In the genomic region with DNA sequence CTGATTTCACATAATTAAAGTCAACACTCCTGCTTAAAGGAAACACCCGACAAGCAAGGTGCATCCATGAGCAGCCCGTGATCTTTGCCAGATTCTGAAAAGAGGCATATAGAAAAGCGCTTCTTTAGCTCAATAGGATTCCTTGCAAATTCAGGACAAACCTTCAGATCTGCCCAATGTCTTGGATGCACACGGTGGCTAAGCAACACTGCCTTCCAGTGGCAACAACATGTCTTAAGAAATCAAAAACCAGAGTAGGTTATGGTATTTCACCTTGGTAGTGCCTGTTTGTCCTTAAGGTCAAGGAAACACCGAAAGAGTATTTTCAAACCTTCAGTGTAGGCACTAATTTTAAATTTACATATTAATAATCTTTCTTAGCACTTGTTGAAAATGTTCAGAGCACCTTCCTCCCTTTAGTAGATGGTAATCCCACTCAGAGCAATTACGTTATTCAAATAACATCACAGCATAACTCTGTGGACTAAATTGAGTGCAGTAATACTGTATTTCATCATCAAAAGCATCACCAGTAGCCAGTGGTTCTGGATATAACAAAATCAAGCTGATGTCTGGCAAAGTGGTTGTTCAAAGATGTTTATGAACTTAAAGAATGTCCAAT, we compare ENCODE assay signal across 11 cellular contexts. TPM values are rescaled to one million over a fixed set of nuclear protein-coding genes. Genes with fewer than 3 reads are reported as not detected.
DNase-seq lines count a peak whose midpoint lies in the region; ATAC-seq, FAIRE-seq and TF ChIP-seq lines count a peak whose summit lies in the region.
"Had no signal": no experiment of that assay in that cellular context is flagged by ENCODE, and none has a peak within 500 bp of the region (broad histone marks: within the 10 kb centered on the region; RNA-seq: fewer than 3 reads in every experiment).

No MANE protein-coding gene starts in this region.

- H3K27ac ChIP-seq in C4-2B (no peak overlapping the region), right lobe of liver (no peak overlapping the region), testis (no peak overlapping the region)

- FAIRE-seq in HTR-8/SVneo (lab: Jason Lieb, UNC) = peak; percentile 79

- no peak overlapping the region for H3K4me3 Mint-ChIP-seq in activated T-cell treated with anti-CD3 and anti-CD28 coated beads, Interleukin-2, amount 50 U/mL, for 72 hours
- H3K4me3 Mint-ChIP-seq: memory B cell; stimulated activated naive CD8-positive, alpha-beta T cell treated with anti-CD3 and anti-CD28 coated beads, Interleukin-15, Interleukin-2, amounts not matched to agents 100 ng/mL and 50 ng/mL, for 24 hours had no signal

- no peaks in the 10 kb centered on the region for H3K9me3 ChIP-seq in right lobe of liver
- no peaks in the 10 kb centered on the region for H3K9me3 ChIP-seq in testis

- H3K36me3 ChIP-seq in right lobe of liver = no peaks in the 10 kb centered on the region
- no peaks in the 10 kb centered on the region for H3K36me3 ChIP-seq in testis (ENCODE audit: low read depth, missing control alignments)

- peaks cover 2% of the 10 kb centered on the region for H3K27me3 Mint-ChIP-seq in activated T-cell treated with anti-CD3 and anti-CD28 coated beads, Interleukin-2, amount 50 U/mL, for 72 hours (ENCODE audit: low read depth)

- no peak overlapping the region for H3K4me3 ChIP-seq in right lobe of liver
- H3K4me3 ChIP-seq in testis = no peak overlapping the region

- no peaks in the 10 kb centered on the region for H3K4me1 Mint-ChIP-seq in activated T-cell treated with anti-CD3 and anti-CD28 coated beads, Interleukin-2, amount 50 U/mL, for 72 hours (ENCODE audit: low read depth)
- H3K4me1 Mint-ChIP-seq: memory B cell had no signal

- TF ChIP-seq POLR2A in right lobe of liver (IDR thresholded peaks at IDR 0.05) (no peak), testis (IDR thresholded peaks at IDR 0.05) (no peak)

- H3K27me3 ChIP-seq in right lobe of liver (no peaks in the 10 kb centered on the region), testis (no peaks in the 10 kb centered on the region)

- H3K27ac Mint-ChIP-seq in activated T-cell treated with anti-CD3 and anti-CD28 coated beads, Interleukin-2, amount 50 U/mL, for 72 hours = no peak overlapping the region
- H3K27ac Mint-ChIP-seq: memory B cell; stimulated activated naive CD8-positive, alpha-beta T cell treated with anti-CD3 and anti-CD28 coated beads, Interleukin-15, Interleukin-2, amounts not matched to agents 100 ng/mL and 50 ng/mL, for 24 hours had no signal

- peak; percentile 78 for TF ChIP-seq CTCF in C4-2B (conservative IDR thresholded peaks at IDR 0.05)
- peak in 3 of 4 donors; percentile 5 to 15 (median 8) for TF ChIP-seq CTCF in right lobe of liver (IDR thresholded peaks at IDR 0.05)
- TF ChIP-seq CTCF in testis (IDR thresholded peaks at IDR 0.05) = peak in 1 of 3 experiments; percentile 34

- 51% methylated on average over 5 of the region's 6 CpGs for WGBS in right lobe of liver (ENCODE audit: insufficient coverage, low coverage, low lambda C conversion rate, missing lambda C conversion rate)
- 49 to 61% methylated on average over 6 of the region's 6 CpGs for WGBS in testis, 2 donors

- H3K4me1 ChIP-seq in right lobe of liver = no peaks in the 10 kb centered on the region
- H3K4me1 ChIP-seq in testis = no peaks in the 10 kb centered on the region

- intact Hi-C loops in right lobe of liver (cut with DNase I) (no loop called here), testis (cut with DNase I; ENCODE audit: low total_unique reads) (no loop called here)

- ATAC-seq in right lobe of liver (no peak), HG02884 (IDR thresholded peaks at IDR 0.05; ENCODE audit: unreplicated experiment) (no peak), HG02852 (IDR thresholded peaks at IDR 0.05; ENCODE audit: unreplicated experiment) (no peak)
- no peak for ATAC-seq in activated T-cell treated with anti-CD3 and anti-CD28 coated beads, Interleukin-2, amount 50 U/mL, for 72 hours (replicated peaks in 1 of 2)

- H3K36me3 Mint-ChIP-seq in activated T-cell treated with anti-CD3 and anti-CD28 coated beads, Interleukin-2, amount 50 U/mL, for 72 hours (ENCODE audit: insufficient read depth in 2 of 2) = no peaks in the 10 kb centered on the region

- no peaks in the 10 kb centered on the region for H3K9me3 Mint-ChIP-seq in activated T-cell treated with anti-CD3 and anti-CD28 coated beads, Interleukin-2, amount 50 U/mL, for 72 hours
- H3K9me3 Mint-ChIP-seq: memory B cell; stimulated activated naive CD8-positive, alpha-beta T cell treated with anti-CD3 and anti-CD28 coated beads, Interleukin-15, Interleukin-2, amounts not matched to agents 100 ng/mL and 50 ng/mL, for 24 hours had no signal

- peak; percentile 54 for DNase-seq in HTR-8/SVneo (ENCODE audit: insufficient read length, low spot score)
- peak; percentile 79 for DNase-seq in astrocyte of the hippocampus (ENCODE audit: low read depth, low spot score)
- DNase-seq in right lobe of liver = no peak
- no peak for DNase-seq in activated T-cell treated with anti-CD3 and anti-CD28 coated beads, Interleukin-2, amount 50 U/mL, for 72 hours
- DNase-seq in testis = no peak
- DNase-seq: activated T-cell treated with anti-CD3 and anti-CD28 coated beads, Interleukin-2, amount 50 U/mL, for 1 hour had no signal

RNA-seq across cellular contexts. Expression of gene CDKN3, which starts 58.0 kb away (rescaled TPM):
- total RNA-seq in right lobe of liver = 1 to 10 TPM in 3 of 6 experiments, under 1 TPM in 2, not detected in 1; 0.59 to 7.3 (median 2.4) TPM
- total RNA-seq in activated T-cell treated with anti-CD3 and anti-CD28 coated beads, Interleukin-2, amount 50 U/mL, for 72 hours = 100 to 1,000 TPM in 1 of 2 donors, 10 to 100 TPM in 1; 92.0 to 121 TPM
- total RNA-seq in testis = 100 to 1,000 TPM in 1 of 2 donors, 10 to 100 TPM in 1; 99.0 to 160 TPM
- polyA plus RNA-seq in testis (ENCODE audit: insufficient read depth, low read depth, low replicate concordance) = 398 TPM

Comparison
In these comparisons a context has a peak if more than half of its experiments do, and no peak if none do; other contexts are left out.
1. DNase-seq: peak in HTR-8/SVneo (single experiment) and astrocyte of the hippocampus (single experiment); none in right lobe of liver (0 of 3), activated T-cell treated with anti-CD3 and anti-CD28 coated beads, Interleukin-2, amount 50 U/mL, for 72 hours (0 of 2) and testis (single experiment).
2. RNA of gene CDKN3, which starts 58.0 kb away (total RNA-seq): 99.0 to 160 TPM in testis and 92.0 to 121 TPM in activated T-cell treated with anti-CD3 and anti-CD28 coated beads, Interleukin-2, amount 50 U/mL, for 72 hours; 0.59 to 7.3 TPM in right lobe of liver; every median in the first group is over 10 times any median in the second.